ENCODE assay signal across 20 cellular contexts in genomic region chr2:37730037-37730813, GRCh38.
"Had no signal": no experiment of that assay in that cellular context is flagged by ENCODE, and none has a peak within 500 bp of the region (broad histone marks: within the 10 kb centered on the region; RNA-seq: fewer than 3 reads in every experiment).

No MANE protein-coding gene starts in this region.

- H3K36me3 ChIP-seq: cardiac muscle cell, suprapubic skin had no signal

- H3K27me3 ChIP-seq: cardiac muscle cell, dorsolateral prefrontal cortex, suprapubic skin had no signal

- H3K4me1 ChIP-seq: suprapubic skin had no signal

- H3K4me3 Mint-ChIP-seq: activated CD8-positive, alpha-beta memory T cell treated with anti-CD3 and anti-CD28 coated beads, Interleukin-2, amount 10 ng/mL, durations not matched to agents 7 days and 5 days; activated T-helper 1 cell treated with anti-CD3 and anti-CD28 coated beads, Interleukin-12 subunit alpha, Interleukin-12 subunit beta, Interleukin-2, Interleukin-4 antibody, amounts not matched to agents 30 ng/mL and 10 ng/mL and 1 ng/mL, durations not matched to agents 14 hours and 24 hours and 36 hours; endodermal cell; nephron progenitor cell; type B pancreatic cell had no signal

- H3K9me3 Mint-ChIP-seq: activated T-helper 1 cell treated with anti-CD3 and anti-CD28 coated beads, Interleukin-12 subunit alpha, Interleukin-12 subunit beta, Interleukin-2, Interleukin-4 antibody, amounts not matched to agents 30 ng/mL and 10 ng/mL and 1 ng/mL, durations not matched to agents 14 hours and 24 hours and 36 hours; type B pancreatic cell had no signal

- H3K27ac Mint-ChIP-seq: activated CD8-positive, alpha-beta memory T cell treated with anti-CD3 and anti-CD28 coated beads, Interleukin-2, amount 10 ng/mL, durations not matched to agents 7 days and 5 days; activated T-helper 1 cell treated with anti-CD3 and anti-CD28 coated beads, Interleukin-12 subunit alpha, Interleukin-12 subunit beta, Interleukin-2, Interleukin-4 antibody, amounts not matched to agents 30 ng/mL and 10 ng/mL and 1 ng/mL, durations not matched to agents 14 hours and 24 hours and 36 hours; endodermal cell; nephron progenitor cell; type B pancreatic cell had no signal

- H3K27ac ChIP-seq: cardiac muscle cell, dorsolateral prefrontal cortex, skin epidermis, suprapubic skin had no signal

- H3K27me3 Mint-ChIP-seq: type B pancreatic cell had no signal

- DNase-seq: activated CD4-positive, alpha-beta T cell treated with anti-CD3 and anti-CD28 coated beads, Interleukin-2, amount 50 U/mL, for 4 hours; activated CD8-positive, alpha-beta memory T cell treated with anti-CD3 and anti-CD28 coated beads, Interleukin-2, amount 10 ng/mL, durations not matched to agents 7 days and 5 days; activated naive CD4-positive, alpha-beta T cell treated with Interleukin-2 at 50 U/mL for 16 hours; dorsolateral prefrontal cortex; endodermal cell; islet precursor cell; mesendoderm; nephron progenitor cell; occipital lobe; right cardiac atrium; stimulated activated CD4-positive, alpha-beta T cell treated with anti-CD3 and anti-CD28 coated beads, Interleukin-15, amount 100 ng/mL, for 24 hours; stimulated activated CD4-positive, alpha-beta T cell treated with anti-CD3 and anti-CD28 coated beads, Interleukin-4, amount 100 ng/mL, for 1 hour; stimulated activated naive CD4-positive, alpha-beta T cell treated with Interleukin-2 at 50 U/mL for 16 hours; SW 1271 had no signal

- H3K36me3 Mint-ChIP-seq: activated CD8-positive, alpha-beta memory T cell treated with anti-CD3 and anti-CD28 coated beads, Interleukin-2, amount 10 ng/mL, durations not matched to agents 7 days and 5 days; type B pancreatic cell had no signal

- H3K4me3 ChIP-seq: cardiac muscle cell, dorsolateral prefrontal cortex, skin epidermis, suprapubic skin had no signal

- H3K4me1 Mint-ChIP-seq: endodermal cell had no signal

- ATAC-seq: activated CD8-positive, alpha-beta memory T cell treated with anti-CD3 and anti-CD28 coated beads, Interleukin-2, amount 10 ng/mL, durations not matched to agents 7 days and 5 days; esophagus mucosa; right cardiac atrium had no signal

- H3K9me3 ChIP-seq: suprapubic skin had no signal
